Comparison of ENCODE assay signal across 1 cellular context in the genomic region with DNA sequence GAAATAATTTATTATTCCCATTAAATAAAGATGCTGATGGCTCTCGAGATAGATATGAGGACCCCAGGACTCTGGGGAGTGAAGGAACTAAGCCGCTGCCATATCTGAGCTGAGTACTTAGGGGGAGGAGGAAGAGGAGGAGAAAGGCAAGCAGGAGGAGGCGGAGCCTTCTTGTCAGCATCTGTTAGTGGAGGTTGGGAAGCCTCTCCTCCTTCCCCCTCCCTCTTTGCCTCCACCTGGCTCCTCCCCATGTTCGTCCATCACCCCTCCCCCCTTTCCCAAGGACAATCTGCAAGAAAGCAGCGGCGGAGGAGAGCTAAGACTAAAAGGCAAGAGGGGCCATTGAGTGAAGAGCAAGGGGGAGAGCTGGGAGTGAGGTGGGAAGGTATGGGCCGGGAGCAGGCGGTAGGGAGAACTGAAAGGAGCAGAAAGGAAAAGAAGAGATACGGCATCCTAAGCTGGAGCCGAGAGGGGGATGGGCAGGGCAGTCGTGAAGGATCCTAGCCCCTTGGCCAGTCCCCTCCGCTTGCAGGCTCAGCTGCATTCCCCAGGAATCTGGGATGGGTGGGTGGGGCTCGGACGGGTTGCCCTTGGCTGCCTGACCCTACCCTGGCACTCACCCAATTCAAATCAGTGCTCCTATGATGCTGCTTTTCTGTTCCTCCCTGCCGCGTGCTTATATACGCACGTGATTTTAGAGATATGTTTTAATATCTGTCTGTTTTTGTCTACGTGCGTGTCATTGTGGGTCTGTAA.
TF ChIP-seq lines count a peak whose summit lies in the region.

PFKM (plus strand) TSS at position 287 of the 756 bp plus-strand sequence. CDS start 3,411 bp downstream, outside the sequence.

TF ChIP-seq in K562, 482 proteins besides CTCF, POLR2A, EP300 and RAD21 (continued from another document):
- TF ChIP-seq ZNF431 (CRISPR knock-in tag; IDR thresholded peaks at IDR 0.05) (no peak), VEZF1 (CRISPR knock-in tag; IDR thresholded peaks at IDR 0.05) (peak; percentile 92), PTTG1 (tag; IDR thresholded peaks at IDR 0.05; ENCODE audit: low read depth) (no peak), ZFP36 (IDR thresholded peaks at IDR 0.05; ENCODE audit: low read depth, low read length, partially characterized antibody) (peak; percentile 27), ARID1B (IDR thresholded peaks at IDR 0.05) (peak; percentile 62), ATF6 (CRISPR knock-in tag; IDR thresholded peaks at IDR 0.05) (no peak), SOX6 (IDR thresholded peaks at IDR 0.05) (0 out of 2 replicates have a peak, but pooled peaks have one; percentile 14)
